In the genomic region with DNA sequence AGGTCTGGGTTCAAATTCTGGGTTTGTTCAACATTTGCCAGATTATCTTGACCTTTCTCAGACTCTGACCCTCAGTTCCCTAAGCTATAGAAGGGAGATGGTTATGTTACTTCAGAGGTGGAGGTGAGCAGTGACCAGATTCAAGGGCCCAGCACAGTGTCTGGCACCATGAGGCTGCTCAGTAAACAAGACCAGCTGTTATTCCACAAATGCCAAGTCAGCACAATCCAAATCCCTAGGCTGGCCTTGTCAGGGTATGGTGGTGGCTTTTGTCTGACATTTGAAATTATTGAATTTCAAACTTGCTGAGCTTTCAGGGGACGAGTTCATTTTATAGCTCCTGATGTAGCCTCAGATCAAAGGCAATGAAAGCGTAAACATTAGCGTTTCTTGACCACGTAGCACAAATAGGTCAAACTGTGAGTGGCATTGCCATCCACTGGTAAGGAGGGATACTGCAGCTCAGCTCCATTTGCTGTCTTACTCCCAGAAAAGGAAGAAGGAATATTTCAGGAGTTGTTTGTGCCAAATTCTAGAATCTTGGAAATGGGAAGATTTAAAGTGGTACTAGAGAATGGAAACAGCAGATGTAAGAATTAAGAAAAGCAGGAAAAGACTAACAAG, we compare ENCODE assay signal across 8 cellular contexts.
DNase-seq lines count a peak whose midpoint lies in the region; ATAC-seq, FAIRE-seq and TF ChIP-seq lines count a peak whose summit lies in the region.

No MANE protein-coding gene starts in this region.

- H3K4me3 ChIP-seq in Karpas-422 (ENCODE audit: low read length): no peak overlapping the region
- no peak overlapping the region for H3K4me3 ChIP-seq in mesenchymal stem cell (ENCODE audit: insufficient read depth in 1 of 2, low read depth in 1 of 2, low read length in 2 of 2)

- no peak overlapping the region for H2AFZ ChIP-seq in Karpas-422 (ENCODE audit: low read length)
- no peak overlapping the region for H2AFZ ChIP-seq in mesenchymal stem cell (ENCODE audit: low read depth, low read length)

- no peak overlapping the region for H4K8ac ChIP-seq in mesenchymal stem cell (ENCODE audit: low read length)

- H3K14ac ChIP-seq in mesenchymal stem cell (ENCODE audit: low read length in 2 of 2): no peak overlapping the region

- ATAC-seq in GM18519 (IDR thresholded peaks at IDR 0.05; ENCODE audit: low FRiP score, unreplicated experiment): no peak
- no peak for ATAC-seq in GM21515 (IDR thresholded peaks at IDR 0.05; ENCODE audit: unreplicated experiment)
- no peak for ATAC-seq in HG03354 (IDR thresholded peaks at IDR 0.05; ENCODE audit: poor library complexity, severe bottlenecking, unreplicated experiment)

- DNase-seq in D721Med (ENCODE audit: insufficient read length, low spot score) (no peak), Karpas-422 (peak; percentile 60), astrocyte of the hippocampus (ENCODE audit: low read depth, low spot score) (peak; percentile 26), mesenchymal stem cell (peak; percentile 43), KG1 (lab: John Stamatoyannopoulos, UW) (no peak)

- no peak overlapping the region for H3K27ac ChIP-seq in Karpas-422 (ENCODE audit: low read length)
- no peak overlapping the region for H3K27ac ChIP-seq in mesenchymal stem cell (ENCODE audit: low read length, poor library complexity, severe bottlenecking)

- H3K23ac ChIP-seq in mesenchymal stem cell (ENCODE audit: low read length in 2 of 2): no peak overlapping the region

- H3K79me2 ChIP-seq in Karpas-422 (ENCODE audit: low read length): no peaks in the 10 kb centered on the region

- H3K27me3 ChIP-seq in Karpas-422 (ENCODE audit: low read length) (no peaks in the 10 kb centered on the region), mesenchymal stem cell (ENCODE audit: control insufficient read depth in 1 of 2, insufficient read depth in 1 of 2, low read length in 2 of 2) (peaks cover 0 to 3% of the 10 kb centered on the region in 2 experiments)

- H3K4ac ChIP-seq in mesenchymal stem cell (ENCODE audit: low read depth in 1 of 2, low read length in 2 of 2): no peak overlapping the region

- H2BK120ac ChIP-seq in mesenchymal stem cell (ENCODE audit: low read depth, low read length): no peak overlapping the region

- H2BK15ac ChIP-seq in mesenchymal stem cell (ENCODE audit: low read depth, poor library complexity, severe bottlenecking): no peak overlapping the region

- no peak overlapping the region for H2AK5ac ChIP-seq in mesenchymal stem cell (ENCODE audit: low read length, severe bottlenecking)

- H3K9me3 ChIP-seq in Karpas-422 (ENCODE audit: low read length) (no peaks in the 10 kb centered on the region), mesenchymal stem cell (ENCODE audit: control insufficient read depth, low read length) (no peaks in the 10 kb centered on the region)

- H4K91ac ChIP-seq in mesenchymal stem cell (ENCODE audit: low read length): no peak overlapping the region

- H3K4me1 ChIP-seq in Karpas-422 (ENCODE audit: low read length): peaks cover 28% of the 10 kb centered on the region
- H3K4me1 ChIP-seq in mesenchymal stem cell (ENCODE audit: control insufficient read depth, insufficient read depth, low read depth, low read length): peaks cover 12% of the 10 kb centered on the region

- no peak overlapping the region for H3K18ac ChIP-seq in mesenchymal stem cell (ENCODE audit: low read depth in 1 of 2, low read length in 2 of 2)

- H3K9ac ChIP-seq in Karpas-422 (ENCODE audit: low read length): no peak overlapping the region
- no peak overlapping the region for H3K9ac ChIP-seq in mesenchymal stem cell (ENCODE audit: low read length)

- no peak for FAIRE-seq in D721Med (lab: Jason Lieb, UNC)

- H3K4me2 ChIP-seq in Karpas-422 (ENCODE audit: low read depth, low read length, poor library complexity, severe bottlenecking) (no peak overlapping the region), mesenchymal stem cell (ENCODE audit: low read length, poor library complexity, severe bottlenecking) (no peak overlapping the region)

- WGBS in mesenchymal stem cell: 45% methylated on average over 4 of the region's 4 CpGs

- peak; percentile 28 for TF ChIP-seq CTCF in D721Med (IDR thresholded peaks at IDR 0.05; ENCODE audit: insufficient read depth, missing control alignments)

- no peak overlapping the region for H2BK12ac ChIP-seq in mesenchymal stem cell (ENCODE audit: low read length in 2 of 2)

- H3K79me1 ChIP-seq in mesenchymal stem cell (replicated peaks; ENCODE audit: low read length, poor library complexity, severe bottlenecking): no peaks in the 10 kb centered on the region

- H2BK5ac ChIP-seq in mesenchymal stem cell (ENCODE audit: low read depth, low read length, poor library complexity, severe bottlenecking): no peak overlapping the region

- H3K36me3 ChIP-seq in Karpas-422 (ENCODE audit: insufficient read depth, low read length): no peaks in the 10 kb centered on the region
- peaks cover 3 to 21% of the 10 kb centered on the region in 2 experiments for H3K36me3 ChIP-seq in mesenchymal stem cell (ENCODE audit: control insufficient read depth in 1 of 2, insufficient read depth in 2 of 2, low read depth in 1 of 2, low read length in 2 of 2)

- no peaks in the 10 kb centered on the region for H4K20me1 ChIP-seq in Karpas-422 (ENCODE audit: insufficient read depth, low read depth, low read length)

- no peaks in the 10 kb centered on the region for H3K9me2 ChIP-seq in Karpas-422 (replicated peaks; ENCODE audit: insufficient read depth, low read length)

Comparison
In these comparisons a context has a peak if more than half of its experiments do, and no peak if none do; other contexts are left out.
1. DNase-seq: peak in Karpas-422 (single experiment), astrocyte of the hippocampus (single experiment) and mesenchymal stem cell (single experiment); none in D721Med (single experiment) and KG1 (single experiment).